1 cellular context compared by ENCODE assay signal in genomic region chr17:58658804-58659713, GRCh38.
TF ChIP-seq lines count a peak whose summit lies in the region.

No MANE protein-coding gene starts in this region.

TF ChIP-seq in HepG2, 621 proteins besides CTCF, POLR2A, EP300 and RAD21 (continued from another document and continues in another):
- TF ChIP-seq PAXIP1 (CRISPR knock-in tag; conservative IDR thresholded peaks at IDR 0.05) (peak; percentile 42; the same call in 1 of the 2 replicates), NR2C2 (CRISPR knock-in tag; IDR thresholded peaks at IDR 0.05; ENCODE audit: borderline replicate concordance) (peak; percentile 54; the same call in 1 of the 2 replicates), ZNF468 (CRISPR knock-in tag; IDR thresholded peaks at IDR 0.05) (peak; percentile 85; the same call in 1 of the 2 replicates), ZBTB14 (CRISPR knock-in tag; IDR thresholded peaks at IDR 0.05) (0 out of 2 replicates have a peak, but pooled peaks have one; percentile 40), ZNF24 (IDR thresholded peaks at IDR 0.05) (peak; percentile 26; the same call in 1 of the 2 replicates), SRY (CRISPR knock-in tag; IDR thresholded peaks at IDR 0.05) (no peak; the same call in 1 of the 2 replicates), ZNF484 (CRISPR knock-in tag; IDR thresholded peaks at IDR 0.05; ENCODE audit: borderline replicate concordance, low read depth) (no peak), ZNF276 (CRISPR knock-in tag; IDR thresholded peaks at IDR 0.05; ENCODE audit: low read depth) (no peak), MAFK (conservative IDR thresholded peaks at IDR 0.05 in 1 of 2, IDR thresholded peaks at IDR 0.05 in 1 of 2; ENCODE audit: low read length in 2 of 2) (no peak), ZNF569 (CRISPR knock-in tag; IDR thresholded peaks at IDR 0.05; ENCODE audit: borderline replicate concordance) (no peak; the same call in 1 of the 2 replicates), ZBTB3 (CRISPR knock-in tag; IDR thresholded peaks at IDR 0.05; ENCODE audit: borderline replicate concordance, low read depth) (no peak), SP1 (IDR thresholded peaks at IDR 0.05) (no peak), SP1 (CRISPR knock-in tag; IDR thresholded peaks at IDR 0.05) (peak; percentile 55), PHF21A (CRISPR knock-in tag; IDR thresholded peaks at IDR 0.05) (peak; percentile 86), NFE2L1 (CRISPR knock-in tag; IDR thresholded peaks at IDR 0.05; ENCODE audit: borderline replicate concordance) (no peak), ZNF749 (CRISPR knock-in tag; IDR thresholded peaks at IDR 0.05; ENCODE audit: borderline replicate concordance) (peak; percentile 88), ZBTB25 (CRISPR knock-in tag; IDR thresholded peaks at IDR 0.05) (peak; percentile 91), ZNF264 (CRISPR knock-in tag; IDR thresholded peaks at IDR 0.05) (peak; percentile 21; the same call in 1 of the 2 replicates), MIER2 (CRISPR knock-in tag; IDR thresholded peaks at IDR 0.05) (peak; percentile 84), ATF5 (CRISPR knock-in tag; IDR thresholded peaks at IDR 0.05; ENCODE audit: low read depth) (no peak), NFKB2 (CRISPR knock-in tag; IDR thresholded peaks at IDR 0.05; ENCODE audit: borderline replicate concordance) (no peak; the same call in 1 of the 2 replicates), KDM1A (CRISPR knock-in tag; IDR thresholded peaks at IDR 0.05) (no peak), ZBTB26 (CRISPR knock-in tag; IDR thresholded peaks at IDR 0.05; ENCODE audit: borderline replicate concordance) (no peak), TGIF2 (CRISPR knock-in tag; IDR thresholded peaks at IDR 0.05) (peak; percentile 51; the same call in 1 of the 2 replicates), HMG20A (CRISPR knock-in tag; IDR thresholded peaks at IDR 0.05; ENCODE audit: borderline replicate concordance) (peak; percentile 61; the same call in 1 of the 2 replicates), THAP11 (CRISPR knock-in tag; IDR thresholded peaks at IDR 0.05) (peak; percentile 80), ETV5 (CRISPR knock-in tag; IDR thresholded peaks at IDR 0.05; ENCODE audit: borderline replicate concordance) (0 out of 2 replicates have a peak, but pooled peaks have one; percentile 49), ZBTB1 (CRISPR knock-in tag; IDR thresholded peaks at IDR 0.05; ENCODE audit: borderline replicate concordance) (no peak), ZNF354B (CRISPR knock-in tag; IDR thresholded peaks at IDR 0.05) (no peak; the same call in 1 of the 2 replicates), ZNF225 (CRISPR knock-in tag; IDR thresholded peaks at IDR 0.05) (no peak), ZFP90 (CRISPR knock-in tag; IDR thresholded peaks at IDR 0.05; ENCODE audit: borderline replicate concordance) (0 out of 2 replicates have a peak, but pooled peaks have one; percentile 54), DMAP1 (CRISPR knock-in tag; IDR thresholded peaks at IDR 0.05) (peak; percentile 77), ATF1 (CRISPR knock-in tag; IDR thresholded peaks at IDR 0.05) (peak; percentile 89), MNT (IDR thresholded peaks at IDR 0.05) (no peak), SNRNP70 (IDR thresholded peaks at IDR 0.05; ENCODE audit: low read depth, low read length) (no peak), RXRA (CRISPR knock-in tag; IDR thresholded peaks at IDR 0.05) (peak; percentile 38; the same call in 1 of the 2 replicates), MXD3 (CRISPR knock-in tag; IDR thresholded peaks at IDR 0.05) (no peak), RNF2 (conservative IDR thresholded peaks at IDR 0.05; ENCODE audit: low read depth) (no peak), SYNCRIP (IDR thresholded peaks at IDR 0.05; ENCODE audit: insufficient read depth, low read depth, low read length) (no peak), ZNF607 (CRISPR knock-in tag; IDR thresholded peaks at IDR 0.05; ENCODE audit: borderline replicate concordance) (peak; percentile 36; the same call in 1 of the 2 replicates), HDAC1 (CRISPR knock-in tag; IDR thresholded peaks at IDR 0.05) (peak; percentile 37; the same call in 1 of the 2 replicates), ZNF235 (CRISPR knock-in tag; IDR thresholded peaks at IDR 0.05; ENCODE audit: borderline replicate concordance) (0 out of 2 replicates have a peak, but pooled peaks have one; percentile 45), ZBTB37 (CRISPR knock-in tag; IDR thresholded peaks at IDR 0.05) (no peak), TEF (CRISPR knock-in tag; IDR thresholded peaks at IDR 0.05) (peak; percentile 74; the same call in 1 of the 2 replicates), ZNF777 (CRISPR knock-in tag; IDR thresholded peaks at IDR 0.05) (peak; percentile 59), TEAD3 (CRISPR knock-in tag; optimal IDR thresholded peaks at IDR 0.05; ENCODE audit: borderline replicate concordance) (peak; percentile 76), ZBTB46 (CRISPR knock-in tag; IDR thresholded peaks at IDR 0.05; ENCODE audit: borderline replicate concordance) (no peak), MTA1 (CRISPR knock-in tag; IDR thresholded peaks at IDR 0.05; ENCODE audit: borderline replicate concordance) (no peak), ZNF768 (CRISPR knock-in tag; IDR thresholded peaks at IDR 0.05) (no peak; the same call in 1 of the 2 replicates)
